Comparison of ENCODE assay signal across 8 cellular contexts in genomic region chr14:95561001-95561412, GRCh38. TPM values are rescaled to one million over a fixed set of nuclear protein-coding genes. Genes with fewer than 3 reads are reported as not detected.
DNase-seq lines count a peak whose midpoint lies in the region; ATAC-seq and TF ChIP-seq lines count a peak whose summit lies in the region.

No MANE protein-coding gene starts in this region.

- H3K27ac ChIP-seq in left lung: no peak overlapping the region

- H3K36me3 ChIP-seq in left lung: no peaks in the 10 kb centered on the region

- H3K9me3 ChIP-seq in left lung: no peaks in the 10 kb centered on the region

- peak; percentile 88 for ATAC-seq in GM19351 (IDR thresholded peaks at IDR 0.05; ENCODE audit: unreplicated experiment)
- ATAC-seq in HG03439 (IDR thresholded peaks at IDR 0.05; ENCODE audit: unreplicated experiment): peak; percentile 92
- peak; percentile 96 for ATAC-seq in left lung

- H3K4me1 Mint-ChIP-seq in CD14-positive monocyte (peaks cover 5% of the 10 kb centered on the region), chondrocyte (ENCODE audit: low read depth) (no peaks in the 10 kb centered on the region)

- H3K4me3 Mint-ChIP-seq in CD14-positive monocyte (no peak overlapping the region), chondrocyte (ENCODE audit: unreplicated experiment) (no peak overlapping the region)

- H3K27me3 ChIP-seq in left lung: no peaks in the 10 kb centered on the region

- intact Hi-C loops in CD14-positive monocyte (cut with micrococcal nuclease) (loop anchor here (5.0 to 10.0 kb wide), 3 partner anchors 211 to 714 kb away; no protein-coding TSS in a partner anchor), left lung (cut with DNase I) (loop anchor here in 1 of 2 donors (10.0 kb wide), 1 partner anchor 214 kb away; no protein-coding TSS in a partner anchor)

- DNase-seq in CD14-positive monocyte (ENCODE audit: low spot score) (peak; percentile 71), NCI-H510A treated with DMSO at 0.1 percent for 48 hours (lab: John Stamatoyannopoulos, UW) (peak; percentile 91), chondrocyte (ENCODE audit: low spot score) (no peak), left lung (peak; percentile 77 to 86)
- DNase-seq in activated CD4-positive, alpha-beta T cell treated with anti-CD3 and anti-CD28 coated beads for 24 hours (ENCODE audit: low read depth in 2 of 2): peak; percentile 82 to 91
- peak; percentile 60 to 81 (median 65) for DNase-seq in stimulated activated CD4-positive, alpha-beta T cell treated with anti-CD3 and anti-CD28 coated beads, TNF-alpha, amount 100 ng/mL, for 1 hour (ENCODE audit: low read depth in 3 of 3, low spot score in 1 of 3)

- H3K4me1 ChIP-seq in left lung: no peaks in the 10 kb centered on the region

- no peaks in the 10 kb centered on the region for H3K36me3 Mint-ChIP-seq in CD14-positive monocyte
- no peaks in the 10 kb centered on the region for H3K36me3 Mint-ChIP-seq in chondrocyte (ENCODE audit: low read depth)

- peak; percentile 94 for TF ChIP-seq CTCF in CD14-positive monocyte (IDR thresholded peaks at IDR 0.05)
- TF ChIP-seq CTCF in chondrocyte (IDR thresholded peaks at IDR 0.05): peak; percentile 98
- TF ChIP-seq CTCF in left lung (IDR thresholded peaks at IDR 0.05): peak; percentile 87 to 95

- H3K4me3 ChIP-seq in left lung: no peak overlapping the region

- H3K27me3 Mint-ChIP-seq in CD14-positive monocyte (ENCODE audit: low read depth in 3 of 3) (peaks cover 6 to 11% (median 8%) of the 10 kb centered on the region in 3 donors), chondrocyte (ENCODE audit: low read depth) (peaks cover 3% of the 10 kb centered on the region)

- peaks cover 0 to under 1% (median 0%) of the 10 kb centered on the region in 7 donors for H3K9me3 Mint-ChIP-seq in CD14-positive monocyte
- no peaks in the 10 kb centered on the region for H3K9me3 Mint-ChIP-seq in chondrocyte (ENCODE audit: low read depth)

- H3K27ac Mint-ChIP-seq in CD14-positive monocyte (peak overlapping the region in 1 of 7 donors; percentile 31), chondrocyte (ENCODE audit: unreplicated experiment) (no peak overlapping the region)

RNA-seq across cellular contexts. Expression of gene GLRX5, which starts 26.2 kb away (rescaled TPM):
- polyA plus RNA-seq in CD14-positive monocyte: 10 to 100 TPM; 31.1 to 43.1 TPM
- 30.9 to 38.9 TPM (median 33.4 TPM) in 3 replicates for total RNA-seq in chondrocyte
- total RNA-seq in left lung: 10 to 100 TPM; 29.4 to 29.5 TPM

RNA-seq across cellular contexts. Expression of gene SYNE3, which starts 44.6 kb away (rescaled TPM):
- polyA plus RNA-seq in CD14-positive monocyte: 1 to 10 TPM; 2.6 to 3.5 TPM
- 21.4 to 22.3 TPM (median 22.0 TPM) in 3 replicates for total RNA-seq in chondrocyte
- 10 to 100 TPM; 11.1 to 25.4 TPM for total RNA-seq in left lung
